In the genomic region with DNA sequence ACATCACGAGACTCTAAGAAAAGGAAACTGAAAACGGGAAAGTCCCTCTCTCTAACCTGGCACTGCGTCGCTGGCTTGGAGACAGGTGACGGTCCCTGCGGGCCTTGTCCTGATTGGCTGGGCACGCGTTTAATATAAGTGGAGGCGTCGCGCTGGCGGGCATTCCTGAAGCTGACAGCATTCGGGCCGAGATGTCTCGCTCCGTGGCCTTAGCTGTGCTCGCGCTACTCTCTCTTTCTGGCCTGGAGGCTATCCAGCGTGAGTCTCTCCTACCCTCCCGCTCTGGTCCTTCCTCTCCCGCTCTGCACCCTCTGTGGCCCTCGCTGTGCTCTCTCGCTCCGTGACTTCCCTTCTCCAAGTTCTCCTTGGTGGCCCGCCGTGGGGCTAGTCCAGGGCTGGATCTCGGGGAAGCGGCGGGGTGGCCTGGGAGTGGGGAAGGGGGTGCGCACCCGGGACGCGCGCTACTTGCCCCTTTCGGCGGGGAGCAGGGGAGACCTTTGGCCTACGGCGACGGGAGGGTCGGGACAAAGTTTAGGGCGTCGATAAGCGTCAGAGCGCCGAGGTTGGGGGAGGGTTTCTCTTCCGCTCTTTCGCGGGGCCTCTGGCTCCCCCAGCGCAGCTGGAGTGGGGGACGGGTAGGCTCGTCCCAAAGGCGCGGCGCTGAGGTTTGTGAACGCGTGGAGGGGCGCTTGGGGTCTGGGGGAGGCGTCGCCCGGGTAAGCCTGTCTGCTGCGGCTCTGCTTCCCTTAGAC, we compare ENCODE assay signal across 8 cellular contexts. TPM values are rescaled to one million over a fixed set of nuclear protein-coding genes. Genes with fewer than 3 reads are reported as not detected.
DNase-seq lines count a peak whose midpoint lies in the region; ATAC-seq, FAIRE-seq and TF ChIP-seq lines count a peak whose summit lies in the region.

TSS of gene B2M (plus strand) at position 162 of the 752 bp plus-strand sequence. CDS start at position 192, 30 bp downstream.

- WGBS in body of pancreas, 2 donors: 0% methylated on average over 9 to 61 of the region's 61 CpGs
- no CpG with 5 or more reads among the region's 61 CpGs for WGBS in iPS DF 6.9 (ENCODE audit: insufficient coverage, insufficient read length)

- DNase-seq in NCI-H2107 treated with DMSO at 0.1 percent for 48 hours (lab: John Stamatoyannopoulos, UW; ENCODE audit: unreplicated experiment) (peak; percentile 75), body of pancreas (peak; percentile 97 to 98 (median 97)), iPS DF 6.9 (ENCODE audit: low read depth, low spot score) (peak; percentile 82), gastrocnemius medialis (peak; percentile 92 to 97)

- no peaks in the 10 kb centered on the region for H3K9me3 ChIP-seq in body of pancreas
- H3K9me3 ChIP-seq in iPS DF 6.9 (ENCODE audit: control insufficient read depth, insufficient read depth, low read length): no peaks in the 10 kb centered on the region
- no peaks in the 10 kb centered on the region for H3K9me3 ChIP-seq in gastrocnemius medialis

- H3K27me3 ChIP-seq in body of pancreas: no peaks in the 10 kb centered on the region
- no peaks in the 10 kb centered on the region; the same call in 1 of the 2 replicates for H3K27me3 ChIP-seq in iPS DF 6.9 (ENCODE audit: control insufficient read depth, insufficient read depth, low read length)
- no peaks in the 10 kb centered on the region for H3K27me3 ChIP-seq in gastrocnemius medialis

- peak; percentile 83 for ATAC-seq in GM18520 (IDR thresholded peaks at IDR 0.05; ENCODE audit: unreplicated experiment)
- peak; percentile 74 for ATAC-seq in HG03064 (IDR thresholded peaks at IDR 0.05; ENCODE audit: low read depth, unreplicated experiment)
- ATAC-seq in body of pancreas: peak; percentile 97
- ATAC-seq in gastrocnemius medialis: peak; percentile 93 to 95

- TF ChIP-seq POLR2A in body of pancreas (IDR thresholded peaks at IDR 0.05) (peak; percentile 98 to 100 (median 100)), gastrocnemius medialis (IDR thresholded peaks at IDR 0.05) (peak; percentile 98 to 99)

- peak; percentile 68 for FAIRE-seq in TTC549 (lab: Jason Lieb, UNC)

- intact Hi-C loops in body of pancreas (cut with DNase I): no loop called here
- intact Hi-C loops in gastrocnemius medialis (cut with DNase I; ENCODE audit: low total_unique reads): loop anchor here (1.0 to 10.0 kb wide), 7 partner anchors 18 to 926 kb away; partner anchors contain the start of genes CTDSPL2, GOLM2, SHF and SPG11

- H3K36me3 ChIP-seq in body of pancreas (replicated peaks in 1 of 2; ENCODE audit: insufficient read depth in 1 of 2, low read depth in 2 of 2) (peaks cover 7 to 10% of the 10 kb centered on the region in 2 donors), iPS DF 6.9 (ENCODE audit: control insufficient read depth, insufficient read depth, low read length) (no peaks in the 10 kb centered on the region), gastrocnemius medialis (peaks cover 0 to 15% of the 10 kb centered on the region in 2 donors)

- no peak for TF ChIP-seq CTCF in 22Rv1 (IDR thresholded peaks at IDR 0.05)
- no peak for TF ChIP-seq CTCF in body of pancreas (IDR thresholded peaks at IDR 0.05)
- no peak for TF ChIP-seq CTCF in gastrocnemius medialis (IDR thresholded peaks at IDR 0.05 in 4 of 5, conservative IDR thresholded peaks at IDR 0.05 in 1 of 5)

- H3K27ac ChIP-seq in 22Rv1: peak within 1 kb of the TSS; percentile 76
- H3K27ac ChIP-seq in body of pancreas: peak within 1 kb of the TSS; percentile 88 to 99 (median 98)
- no peak within 1 kb of the TSS for H3K27ac ChIP-seq in iPS DF 6.9 (ENCODE audit: low read length)
- H3K27ac ChIP-seq in gastrocnemius medialis: peak within 1 kb of the TSS; percentile 96 to 99 (median 98)

- H3K4me1 ChIP-seq in body of pancreas (peaks cover 20% of the 10 kb centered on the region), iPS DF 6.9 (ENCODE audit: control insufficient read depth, insufficient read depth, low read length) (no peaks in the 10 kb centered on the region), gastrocnemius medialis (peaks cover 21 to 28% of the 10 kb centered on the region in 2 donors)

- in situ Hi-C loops in gastrocnemius medialis (cut with MboI; ENCODE audit: low sequenced_read_pairs in 4 of 4): loop anchor here in 1 of 4 donors (5.0 to 25.0 kb wide), 2 partner anchors 49 to 924 kb away; partner anchors contain the start of genes ELL3, SERF2 and SPG11

- H3K4me3 ChIP-seq in body of pancreas (peak within 1 kb of the TSS; percentile 86 to 90), iPS DF 6.9 (ENCODE audit: low read length) (peak within 1 kb of the TSS; percentile 56), gastrocnemius medialis (peak within 1 kb of the TSS; percentile 91 to 97 (median 94))

RNA-seq across cellular contexts. Expression of gene B2M, which starts in this region (rescaled TPM):
- total RNA-seq in body of pancreas (100 to 1,000 TPM; 774 to 835 TPM), gastrocnemius medialis (1,000 to 10,000 TPM in 2 of 4 donors, 100 to 1,000 TPM in 2; 787 to 1,106 (median 928) TPM)
